8 cellular contexts compared by ENCODE assay signal in genomic region chr12:54009171-54010052, GRCh38. TPM values are rescaled to one million over a fixed set of nuclear protein-coding genes. Genes with fewer than 3 reads are reported as not detected.
DNase-seq lines count a peak whose midpoint lies in the region; ATAC-seq and TF ChIP-seq lines count a peak whose summit lies in the region.

No MANE protein-coding gene starts in this region.

- peak overlapping the region; percentile 72 for H3K27ac Mint-ChIP-seq in activated T-helper 1 cell treated with anti-CD3 and anti-CD28 coated beads, Interleukin-12 subunit alpha, Interleukin-12 subunit beta, Interleukin-2, Interleukin-4 antibody, amounts not matched to agents 30 ng/mL and 10 ng/mL and 1 ng/mL, durations not matched to agents 14 hours and 24 hours and 36 hours
- peak overlapping the region; percentile 73 for H3K27ac Mint-ChIP-seq in memory B cell

- H3K27me3 Mint-ChIP-seq in activated T-helper 1 cell treated with anti-CD3 and anti-CD28 coated beads, Interleukin-12 subunit alpha, Interleukin-12 subunit beta, Interleukin-2, Interleukin-4 antibody, amounts not matched to agents 30 ng/mL and 10 ng/mL and 1 ng/mL, durations not matched to agents 14 hours and 24 hours and 36 hours (ENCODE audit: insufficient read depth) = peaks cover 89% of the 10 kb centered on the region
- H3K27me3 Mint-ChIP-seq in memory B cell = peaks cover 44% of the 10 kb centered on the region

- H3K27ac ChIP-seq in left ventricle myocardium inferior (replicated peaks) (no peak overlapping the region), heart left ventricle (no peak overlapping the region), vagina (no peak overlapping the region), left lung (no peak overlapping the region)

- peak overlapping the region; percentile 37 for H3K4me3 Mint-ChIP-seq in activated T-helper 1 cell treated with anti-CD3 and anti-CD28 coated beads, Interleukin-12 subunit alpha, Interleukin-12 subunit beta, Interleukin-2, Interleukin-4 antibody, amounts not matched to agents 30 ng/mL and 10 ng/mL and 1 ng/mL, durations not matched to agents 14 hours and 24 hours and 36 hours
- peak overlapping the region; percentile 59 for H3K4me3 Mint-ChIP-seq in memory B cell

- TF ChIP-seq POLR2A in heart left ventricle (IDR thresholded peaks at IDR 0.05) (no peak), vagina (IDR thresholded peaks at IDR 0.05) (no peak)

- H3K4me3 ChIP-seq in left ventricle myocardium inferior (peak overlapping the region; percentile 46), heart left ventricle (peak overlapping the region in 6 of 12 donors; percentile 1 to 32 (median 18)), vagina (peak overlapping the region; percentile 10 to 34), left lung (no peak overlapping the region)

- H3K27me3 ChIP-seq in left ventricle myocardium inferior (ENCODE audit: low read depth) (peaks cover 98% of the 10 kb centered on the region), heart left ventricle (peaks cover 62 to 98% (median 94%) of the 10 kb centered on the region in 9 donors), vagina (peaks cover 21% of the 10 kb centered on the region), left lung (peaks cover 89 to 98% of the 10 kb centered on the region in 2 donors)

- H3K36me3 Mint-ChIP-seq in activated T-helper 1 cell treated with anti-CD3 and anti-CD28 coated beads, Interleukin-12 subunit alpha, Interleukin-12 subunit beta, Interleukin-2, Interleukin-4 antibody, amounts not matched to agents 30 ng/mL and 10 ng/mL and 1 ng/mL, durations not matched to agents 14 hours and 24 hours and 36 hours (ENCODE audit: low read depth) = peaks cover 4% of the 10 kb centered on the region
- no peaks in the 10 kb centered on the region for H3K36me3 Mint-ChIP-seq in memory B cell

- H3K9me3 ChIP-seq in left ventricle myocardium inferior (replicated peaks) (no peaks in the 10 kb centered on the region), heart left ventricle (no peaks in the 10 kb centered on the region), vagina (no peaks in the 10 kb centered on the region), left lung (no peaks in the 10 kb centered on the region)

- H3K36me3 ChIP-seq in left ventricle myocardium inferior (no peaks in the 10 kb centered on the region), heart left ventricle (no peaks in the 10 kb centered on the region), vagina (no peaks in the 10 kb centered on the region), left lung (no peaks in the 10 kb centered on the region)

- ATAC-seq in heart left ventricle = no peak
- no peak for ATAC-seq in memory B cell (ENCODE audit: low read depth)
- no peak for ATAC-seq in left lung

- H3K4me1 Mint-ChIP-seq in activated T-helper 1 cell treated with anti-CD3 and anti-CD28 coated beads, Interleukin-12 subunit alpha, Interleukin-12 subunit beta, Interleukin-2, Interleukin-4 antibody, amounts not matched to agents 30 ng/mL and 10 ng/mL and 1 ng/mL, durations not matched to agents 14 hours and 24 hours and 36 hours (ENCODE audit: low read depth) = peaks cover 33% of the 10 kb centered on the region
- peaks cover 17% of the 10 kb centered on the region for H3K4me1 Mint-ChIP-seq in memory B cell

- no peak for DNase-seq in left ventricle myocardium inferior
- DNase-seq in heart left ventricle = no peak
- no peak for DNase-seq in activated T-helper 1 cell treated with anti-CD3 and anti-CD28 coated beads, Interleukin-12 subunit alpha, Interleukin-12 subunit beta, Interleukin-2, Interleukin-4 antibody, amounts not matched to agents 30 ng/mL and 10 ng/mL and 1 ng/mL, durations not matched to agents 14 hours and 24 hours and 36 hours (ENCODE audit: low spot score)
- no peak for DNase-seq in memory B cell (ENCODE audit: low spot score in 2 of 2)
- DNase-seq in vagina (ENCODE audit: extremely low spot score in 2 of 2) = no peak
- no peak for DNase-seq in left lung
- no peak for DNase-seq in DMS114 treated with DMSO at 0.1 percent for 48 hours (lab: John Stamatoyannopoulos, UW; ENCODE audit: unreplicated experiment)
- DNase-seq in cerebellum (ENCODE audit: low spot score) = no peak

- intact Hi-C loops in left ventricle myocardium inferior (cut with micrococcal nuclease) (loop anchor here (5.0 kb wide), 1 partner anchor 183 kb away; no protein-coding TSS in a partner anchor), heart left ventricle (cut with DNase I) (loop anchor here in 6 of 10 donors (2.0 to 10.0 kb wide), 4 partner anchors 183 to 365 kb away; no protein-coding TSS in a partner anchor), vagina (cut with DNase I) (loop anchor here (5.0 kb wide), 1 partner anchor 198 kb away; no protein-coding TSS in a partner anchor), left lung (cut with DNase I) (loop anchor here (5.0 to 10.0 kb wide), 3 partner anchors 183 to 193 kb away; no protein-coding TSS in a partner anchor)
- intact Hi-C loops in activated T-helper 1 cell treated with anti-CD3 and anti-CD28 coated beads, Interleukin-12 subunit alpha, Interleukin-12 subunit beta, Interleukin-2, Interleukin-4 antibody, amounts not matched to agents 30 ng/mL and 10 ng/mL and 1 ng/mL, durations not matched to agents 14 hours and 24 hours and 36 hours (cut with micrococcal nuclease) = loop anchor here (5.0 kb wide), 1 partner anchor 368 kb away; no protein-coding TSS in a partner anchor

- no peaks in the 10 kb centered on the region for H3K9me3 Mint-ChIP-seq in activated T-helper 1 cell treated with anti-CD3 and anti-CD28 coated beads, Interleukin-12 subunit alpha, Interleukin-12 subunit beta, Interleukin-2, Interleukin-4 antibody, amounts not matched to agents 30 ng/mL and 10 ng/mL and 1 ng/mL, durations not matched to agents 14 hours and 24 hours and 36 hours
- H3K9me3 Mint-ChIP-seq in memory B cell = no peaks in the 10 kb centered on the region

- H3K4me1 ChIP-seq in left ventricle myocardium inferior = peaks cover 19% of the 10 kb centered on the region
- peaks cover 0 to 23% (median 12%) of the 10 kb centered on the region in 12 donors for H3K4me1 ChIP-seq in heart left ventricle
- peaks cover 20% of the 10 kb centered on the region for H3K4me1 ChIP-seq in vagina
- peaks cover 6 to 29% of the 10 kb centered on the region in 2 donors for H3K4me1 ChIP-seq in left lung

- 3 to 5% (median 4%) methylated on average over 45 to 51 of the region's 51 CpGs for WGBS in heart left ventricle, 4 donors

- TF ChIP-seq CTCF in left ventricle myocardium inferior (IDR thresholded peaks at IDR 0.05; ENCODE audit: borderline replicate concordance) (no peak), heart left ventricle (IDR thresholded peaks at IDR 0.05) (no peak), vagina (IDR thresholded peaks at IDR 0.05) (no peak), left lung (IDR thresholded peaks at IDR 0.05) (no peak)

RNA-seq across cellular contexts. Expression of gene HOXC8, which starts 0.6 kb away (rescaled TPM):
- total RNA-seq in left ventricle myocardium inferior (not detected), heart left ventricle (not detected), vagina (not detected), left lung (under 1 TPM in 1 of 2 donors, not detected in 1; 0.12 TPM), cerebellum (not detected)
- not detected for polyA plus RNA-seq in heart left ventricle
- not detected in 2 replicates for total RNA-seq in activated T-helper 1 cell treated with anti-CD3 and anti-CD28 coated beads, Interleukin-12 subunit alpha, Interleukin-12 subunit beta, Interleukin-2, Interleukin-4 antibody, amounts not matched to agents 30 ng/mL and 10 ng/mL and 1 ng/mL, durations not matched to agents 14 hours and 24 hours and 36 hours

RNA-seq across cellular contexts. Expression of gene HOXC9, which starts 9.5 kb away (rescaled TPM):
- total RNA-seq in left ventricle myocardium inferior (not detected), heart left ventricle (not detected), vagina (not detected), left lung (under 1 TPM in 1 of 2 donors, not detected in 1; 0.32 TPM), cerebellum (not detected)
- not detected for polyA plus RNA-seq in heart left ventricle
- total RNA-seq in activated T-helper 1 cell treated with anti-CD3 and anti-CD28 coated beads, Interleukin-12 subunit alpha, Interleukin-12 subunit beta, Interleukin-2, Interleukin-4 antibody, amounts not matched to agents 30 ng/mL and 10 ng/mL and 1 ng/mL, durations not matched to agents 14 hours and 24 hours and 36 hours = not detected in 2 replicates

RNA-seq across cellular contexts. Expression of gene HOXC6, which starts 18.8 kb away (rescaled TPM):
- not detected for total RNA-seq in left ventricle myocardium inferior
- under 1 TPM in 1 of 9 donors, not detected in 8; 0.40 TPM for total RNA-seq in heart left ventricle
- under 1 TPM; 0.04 to 0.08 TPM for polyA plus RNA-seq in heart left ventricle
- total RNA-seq in activated T-helper 1 cell treated with anti-CD3 and anti-CD28 coated beads, Interleukin-12 subunit alpha, Interleukin-12 subunit beta, Interleukin-2, Interleukin-4 antibody, amounts not matched to agents 30 ng/mL and 10 ng/mL and 1 ng/mL, durations not matched to agents 14 hours and 24 hours and 36 hours = not detected in 2 replicates
- not detected for total RNA-seq in vagina
- total RNA-seq in left lung = under 1 TPM; 0.93 to 0.97 TPM
- not detected for total RNA-seq in cerebellum

RNA-seq across cellular contexts. Expression of gene HOXC5, which starts 23.4 kb away (rescaled TPM):
- total RNA-seq in left ventricle myocardium inferior (not detected), heart left ventricle (not detected), vagina (not detected), left lung (under 1 TPM; 0.18 to 0.32 TPM), cerebellum (not detected)
- not detected for polyA plus RNA-seq in heart left ventricle
- total RNA-seq in activated T-helper 1 cell treated with anti-CD3 and anti-CD28 coated beads, Interleukin-12 subunit alpha, Interleukin-12 subunit beta, Interleukin-2, Interleukin-4 antibody, amounts not matched to agents 30 ng/mL and 10 ng/mL and 1 ng/mL, durations not matched to agents 14 hours and 24 hours and 36 hours = not detected in 2 replicates

RNA-seq across cellular contexts. Expression of gene HOXC10, which starts 24.5 kb away (rescaled TPM):
- total RNA-seq in left ventricle myocardium inferior (not detected), heart left ventricle (not detected), vagina (not detected), left lung (not detected), cerebellum (not detected)
- polyA plus RNA-seq in heart left ventricle = not detected
- not detected in 2 replicates for total RNA-seq in activated T-helper 1 cell treated with anti-CD3 and anti-CD28 coated beads, Interleukin-12 subunit alpha, Interleukin-12 subunit beta, Interleukin-2, Interleukin-4 antibody, amounts not matched to agents 30 ng/mL and 10 ng/mL and 1 ng/mL, durations not matched to agents 14 hours and 24 hours and 36 hours

Comparison
In these comparisons a context has a peak if more than half of its experiments do, and no peak if none do; other contexts are left out.
1. H3K4me3 ChIP-seq: peak in left ventricle myocardium inferior (single experiment) and vagina (2 of 2); none in left lung (0 of 2).